16 cellular contexts compared by ENCODE assay signal in the genomic region with DNA sequence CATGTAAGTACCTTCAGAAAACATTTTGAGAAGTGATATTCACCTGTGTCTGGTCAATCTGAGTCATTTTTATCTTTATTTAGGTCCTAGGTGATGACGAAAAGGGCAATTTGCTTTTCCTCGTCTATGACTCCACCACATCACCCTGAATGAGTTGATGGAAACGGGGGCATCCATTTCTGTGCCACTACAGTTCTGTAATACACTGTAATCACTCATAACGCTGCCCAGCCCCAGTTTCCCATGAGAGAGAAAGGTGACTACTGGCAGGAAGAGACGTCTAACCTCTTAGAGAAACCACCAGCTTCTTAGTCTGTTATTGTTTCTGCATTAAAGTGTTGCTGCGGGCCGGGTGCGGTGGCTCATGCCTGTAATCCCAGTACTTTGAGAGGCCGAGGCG.
"Had no signal": no experiment of that assay in that cellular context is flagged by ENCODE, and none has a peak within 500 bp of the region (broad histone marks: within the 10 kb centered on the region; RNA-seq: fewer than 3 reads in every experiment).

No MANE protein-coding gene starts in this region.

- H3K4me1 ChIP-seq: body of pancreas, neural progenitor cell, tibial nerve had no signal

- H3K27ac ChIP-seq: body of pancreas, neural progenitor cell, ovary, SK-N-MC, tibial nerve had no signal

- H2AFZ ChIP-seq: neural progenitor cell had no signal

- ATAC-seq: body of pancreas, left ventricle myocardium superior had no signal

- H3K4me3 ChIP-seq: body of pancreas, neural progenitor cell, ovary, SK-N-MC, tibial nerve had no signal

- H3K4me1 Mint-ChIP-seq: activated naive CD4-positive, alpha-beta T cell treated with anti-CD3 and anti-CD28 coated beads, Interleukin-2, amount 10 ng/mL, durations not matched to agents 7 days and 5 days; endodermal cell had no signal

- H3K4me2 ChIP-seq: neural progenitor cell had no signal

- H3K9me3 ChIP-seq: body of pancreas, ovary had no signal

- H3K4me3 Mint-ChIP-seq: activated naive CD4-positive, alpha-beta T cell treated with anti-CD3 and anti-CD28 coated beads, Interleukin-2, amount 10 ng/mL, durations not matched to agents 7 days and 5 days; endodermal cell; neural progenitor cell; T-helper 1 cell treated with Interleukin-12 subunit alpha and Interleukin-12 subunit beta and Interleukin-4 antibody, amounts not matched to agents 30 μg/mL and 1 μg/mL, for 36 hours had no signal

- H3K36me3 Mint-ChIP-seq: activated naive CD4-positive, alpha-beta T cell treated with anti-CD3 and anti-CD28 coated beads, Interleukin-2, amount 10 ng/mL, durations not matched to agents 7 days and 5 days; neural progenitor cell had no signal

- H3K9ac ChIP-seq: neural progenitor cell had no signal

- H3K27me3 ChIP-seq: body of pancreas, neural progenitor cell, ovary, tibial nerve had no signal

- DNase-seq: activated CD4-positive, alpha-beta T cell treated with anti-CD3 and anti-CD28 coated beads, Interleukin-2, amount 50 U/mL, for 1 hour; activated naive CD4-positive, alpha-beta T cell treated with anti-CD3 and anti-CD28 coated beads, Interleukin-2, amount 10 ng/mL, durations not matched to agents 7 days and 5 days; amniotic stem cell; body of pancreas; central memory CD4-positive, alpha-beta T cell; cortex of kidney; endodermal cell; hippocampal formation; left ventricle myocardium superior; mesendoderm; ovary; stimulated activated CD4-positive, alpha-beta T cell treated with anti-CD3 and anti-CD28 coated beads, Interleukin-4, amount 100 ng/mL, for 24 hours had no signal

- H3K36me3 ChIP-seq: neural progenitor cell, ovary, tibial nerve had no signal

- H3K27ac Mint-ChIP-seq: activated naive CD4-positive, alpha-beta T cell treated with anti-CD3 and anti-CD28 coated beads, Interleukin-2, amount 10 ng/mL, durations not matched to agents 7 days and 5 days; endodermal cell; neural progenitor cell; T-helper 1 cell treated with Interleukin-12 subunit alpha and Interleukin-12 subunit beta and Interleukin-4 antibody, amounts not matched to agents 30 μg/mL and 1 μg/mL, for 36 hours had no signal
